In the genomic region with DNA sequence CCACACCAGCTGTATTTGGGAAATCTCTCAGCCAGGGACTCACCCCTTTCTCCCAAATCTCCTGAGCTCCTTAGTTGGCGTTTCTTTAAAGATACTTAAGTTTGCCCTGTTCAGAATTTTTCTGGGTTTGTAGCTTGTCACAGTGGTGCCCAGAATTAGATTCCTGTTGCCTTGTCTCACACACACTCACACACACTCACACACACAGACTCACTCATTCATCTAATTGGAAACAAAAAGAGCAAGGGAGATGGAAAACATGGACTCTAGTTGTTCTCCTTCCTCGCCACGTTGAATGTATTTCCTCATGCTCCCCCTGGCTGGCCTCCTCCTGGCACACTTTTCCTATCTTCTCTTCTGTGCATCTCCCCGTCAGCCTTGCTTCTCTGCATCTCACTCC, we compare ENCODE assay signal across 17 cellular contexts.
A peak's percentile ranks its signal among the peaks of the same experiment; 100 is the strongest.
DNase-seq lines count a peak whose midpoint lies in the region; ATAC-seq and TF ChIP-seq lines count a peak whose summit lies in the region.
"Had no signal": no experiment of that assay in that cellular context is flagged by ENCODE, and none has a peak within 500 bp of the region (broad histone marks: within the 10 kb centered on the region; RNA-seq: fewer than 3 reads in every experiment).

No MANE protein-coding gene starts in this region.

- H3K9me3 Mint-ChIP-seq in neural progenitor cell (no peaks in the 10 kb centered on the region), GM23338 (no peaks in the 10 kb centered on the region)
- H3K9me3 Mint-ChIP-seq: CD8-positive, alpha-beta T cell had no signal

- H3K14ac ChIP-seq in IMR-90 (replicated peaks; ENCODE audit: low read depth, low read length): 0 out of 2 replicates have a peak overlapping the region, but pooled peaks have one; percentile 70

- H3K79me1 ChIP-seq in IMR-90 (ENCODE audit: low read depth in 1 of 2, low read length in 2 of 2): peaks cover 7 to 30% of the 10 kb centered on the region in 2 experiments; a peak in 3 of 4 replicates

- H3K56ac ChIP-seq in IMR-90 (ENCODE audit: extremely low read depth, insufficient read depth, low read length): no peak overlapping the region

- no peaks in the 10 kb centered on the region for H3K9me2 ChIP-seq in GM23338 (ENCODE audit: insufficient read depth)

- H3K9me3 ChIP-seq in IMR-90 (ENCODE audit: control insufficient read depth, insufficient read depth, low read length) (no peaks in the 10 kb centered on the region), iPS-20b (ENCODE audit: insufficient read depth, low read depth, low read length) (no peaks in the 10 kb centered on the region), neural progenitor cell (ENCODE audit: low read depth) (no peaks in the 10 kb centered on the region)
- H3K9me3 ChIP-seq: BLaER1, Caco-2 had no signal

- intact Hi-C loops in IMR-90 (cut with micrococcal nuclease): no loop called here

- peak overlapping the region; percentile 64; the same call in 1 of the 2 replicates for H2BK20ac ChIP-seq in IMR-90 (ENCODE audit: low read depth, low read length)

- dilution Hi-C loops in IMR-90 (cut with HindIII; ENCODE audit: low sequenced_read_pairs, unreplicated experiment): no loop called here

- H3K9ac ChIP-seq in IMR-90 (ENCODE audit: low read depth, low read length) (no peak overlapping the region), iPS-20b (ENCODE audit: low read depth, low read length) (peak overlapping the region; percentile 23; the same call in 1 of the 2 replicates), neural progenitor cell (no peak overlapping the region)
- H3K9ac ChIP-seq: BLaER1 had no signal

- peak overlapping the region; percentile 38; the same call in 1 of the 2 replicates for H3K23ac ChIP-seq in IMR-90 (ENCODE audit: low read depth, low read length)

- no peak overlapping the region for H3K4me3 ChIP-seq in IMR-90 (ENCODE audit: insufficient read depth, low read depth, low read length)
- no peak overlapping the region; the same call in 1 of the 2 replicates for H3K4me3 ChIP-seq in iPS-20b (ENCODE audit: low read length)
- H3K4me3 ChIP-seq in neural progenitor cell: no peak overlapping the region
- no peak overlapping the region for H3K4me3 ChIP-seq in GM23338
- H3K4me3 ChIP-seq: BLaER1 had no signal

- ATAC-seq in IMR-90 (ENCODE audit: low read depth): no peak
- ATAC-seq in GM23338: no peak
- ATAC-seq: CD8-positive, alpha-beta T cell; HCT116 had no signal

- peaks cover 11% of the 10 kb centered on the region for H3K4me1 ChIP-seq in IMR-90 (ENCODE audit: control insufficient read depth, insufficient read depth, low read length)
- peaks cover 46% of the 10 kb centered on the region; the same call in 1 of the 2 replicates for H3K4me1 ChIP-seq in iPS-20b (ENCODE audit: insufficient read depth, low read length)
- H3K4me1 ChIP-seq in neural progenitor cell: peaks cover 7% of the 10 kb centered on the region
- peaks cover 47% of the 10 kb centered on the region for H3K4me1 ChIP-seq in GM23338 (ENCODE audit: insufficient read depth)
- H3K4me1 ChIP-seq: Caco-2 had no signal

- H3K27me3 ChIP-seq in IMR-90 (ENCODE audit: control insufficient read depth, insufficient read depth, low read length) (no peaks in the 10 kb centered on the region), iPS-20b (ENCODE audit: insufficient read depth, low read length) (no peaks in the 10 kb centered on the region), neural progenitor cell (no peaks in the 10 kb centered on the region), GM23338 (ENCODE audit: insufficient read depth) (no peaks in the 10 kb centered on the region)
- H3K27me3 ChIP-seq: BLaER1 had no signal

- no peak overlapping the region for H3K4me2 ChIP-seq in IMR-90 (ENCODE audit: low read depth, low read length)
- no peak overlapping the region for H3K4me2 ChIP-seq in neural progenitor cell
- no peak overlapping the region for H3K4me2 ChIP-seq in GM23338
- H3K4me2 ChIP-seq: BLaER1 had no signal

- H2AK5ac ChIP-seq in IMR-90 (ENCODE audit: low read depth, low read length): peak overlapping the region; percentile 72

- 83% methylated on average over 1 of the region's 4 CpGs; no CpG with 5 or more reads in 1 of the 2 experiments for WGBS in IMR-90 (ENCODE audit: extremely low coverage in 2 of 2, insufficient read length in 1 of 2), 2 experiments

- H4K8ac ChIP-seq in IMR-90 (ENCODE audit: low read depth in 2 of 2, low read length in 2 of 2): peak overlapping the region; percentile 36 to 53; a peak in 3 of 4 replicates

- no peak for TF ChIP-seq CTCF in IMR-90 (conservative IDR thresholded peaks at IDR 0.05; ENCODE audit: low read depth, low read length)
- TF ChIP-seq CTCF in neural progenitor cell (IDR thresholded peaks at IDR 0.05): no peak
- no peak for TF ChIP-seq CTCF in GM23338 (conservative IDR thresholded peaks at IDR 0.05; ENCODE audit: low read depth in 2 of 2)

- BruUV-seq in IMR-90 (replicated peaks; lab: Mats Ljungman, UMichigan): no TSS peak

- H3K36me3 ChIP-seq in IMR-90 (ENCODE audit: control insufficient read depth, insufficient read depth, low read length) (no peaks in the 10 kb centered on the region), iPS-20b (ENCODE audit: insufficient read depth, low read depth, low read length) (no peaks in the 10 kb centered on the region), neural progenitor cell (no peaks in the 10 kb centered on the region), GM23338 (ENCODE audit: insufficient read depth) (no peaks in the 10 kb centered on the region)
- H3K36me3 ChIP-seq: BLaER1 had no signal

- TF ChIP-seq RAD21 in IMR-90 (IDR thresholded peaks at IDR 0.05; ENCODE audit: low read length): no peak

- POLR2A ChIA-PET in IMR-90 (lab: Charles Lee; ENCODE audit: unreplicated experiment): no interaction called here

- H3K4me1 Mint-ChIP-seq in neural progenitor cell (peaks cover 16% of the 10 kb centered on the region), GM23338 (peaks cover 34% of the 10 kb centered on the region)
- H3K4me1 Mint-ChIP-seq: B cell; CD4-positive, CD25-positive, alpha-beta regulatory T cell had no signal

- CTCF ChIA-PET in IMR-90 (lab: Yijun Ruan, JAX): interaction anchor here (0.9 kb wide), 1 partner anchor 253 kb away, joined by 3 read pairs; no protein-coding TSS in a partner anchor

- no peak overlapping the region for H2AK9ac ChIP-seq in IMR-90 (replicated peaks; ENCODE audit: low read depth, low read length, poor library complexity)

- peak overlapping the region; percentile 47; the same call in 1 of the 3 replicates for H2BK15ac ChIP-seq in IMR-90 (ENCODE audit: low read depth, low read length)

- TF ChIP-seq POLR2A in IMR-90 (IDR thresholded peaks at IDR 0.05; ENCODE audit: low read depth, low read length): no peak

- H2BK5ac ChIP-seq in IMR-90 (ENCODE audit: low read depth, low read length, poor library complexity, severe bottlenecking): no peak overlapping the region

- peak overlapping the region; percentile 73 for H2BK120ac ChIP-seq in IMR-90 (ENCODE audit: low read depth, low read length)

- no peaks in the 10 kb centered on the region for H3K36me3 Mint-ChIP-seq in neural progenitor cell
- no peaks in the 10 kb centered on the region for H3K36me3 Mint-ChIP-seq in GM23338 (ENCODE audit: low read depth)
- H3K36me3 Mint-ChIP-seq: CD4-positive, CD25-positive, alpha-beta regulatory T cell; CD8-positive, alpha-beta T cell had no signal

- in situ Hi-C loops in IMR-90 (cut with MboI; ENCODE audit: low sequenced_read_pairs): no loop called here

- H4K20me1 ChIP-seq in IMR-90 (ENCODE audit: insufficient read depth, low read length): no peaks in the 10 kb centered on the region
- no peaks in the 10 kb centered on the region for H4K20me1 ChIP-seq in neural progenitor cell (ENCODE audit: low read depth)
- H4K20me1 ChIP-seq in GM23338 (replicated peaks; ENCODE audit: insufficient read depth): no peaks in the 10 kb centered on the region
- H4K20me1 ChIP-seq: BLaER1 had no signal

- H3K4me3 Mint-ChIP-seq in neural progenitor cell: no peak overlapping the region
- no peak overlapping the region for H3K4me3 Mint-ChIP-seq in GM23338
- H3K4me3 Mint-ChIP-seq: B cell; CD4-positive, CD25-positive, alpha-beta regulatory T cell; CD8-positive, alpha-beta T cell had no signal

- peak overlapping the region; percentile 45 for H3K4ac ChIP-seq in IMR-90 (ENCODE audit: low read depth, low read length)

- H3K79me2 ChIP-seq in neural progenitor cell (ENCODE audit: low read depth) (no peaks in the 10 kb centered on the region), GM23338 (replicated peaks; ENCODE audit: insufficient read depth) (no peaks in the 10 kb centered on the region)

- H3K27ac ChIP-seq in IMR-90 (ENCODE audit: insufficient read depth, low read length) (no peak overlapping the region), iPS-20b (ENCODE audit: low read length) (peak overlapping the region; percentile 14), neural progenitor cell (no peak overlapping the region), GM23338 (ENCODE audit: low read depth) (no peak overlapping the region)
- H3K27ac ChIP-seq: BLaER1, C4-2B had no signal

- DNase-seq in IMR-90: peak; percentile 16
- peak; percentile 26 for DNase-seq in fibroblast of gingiva (ENCODE audit: low read depth)
- DNase-seq in pons (ENCODE audit: low spot score): peak; percentile 25
- no peak for DNase-seq in neural progenitor cell (ENCODE audit: low spot score)
- DNase-seq in kidney glomerular epithelial cell (lab: John Stamatoyannopoulos, UW): no peak
- DNase-seq in activated CD8-positive, alpha-beta memory T cell treated with anti-CD3 and anti-CD28 coated beads, Interleukin-2, amount 50 U/mL, for 4 hours: no peak
- DNase-seq in GM23338 (ENCODE audit: low spot score): no peak
- DNase-seq: Caco-2; CD4-positive, CD25-positive, alpha-beta regulatory T cell; CD8-positive, alpha-beta T cell; DND-41; GOT3 had no signal

- H3K27me3 Mint-ChIP-seq in neural progenitor cell (ENCODE audit: insufficient read depth, low read depth) (peaks cover 7% of the 10 kb centered on the region), GM23338 (ENCODE audit: insufficient read depth, low read depth, poor library complexity) (peaks cover 3% of the 10 kb centered on the region)
- H3K27me3 Mint-ChIP-seq: B cell; CD4-positive, CD25-positive, alpha-beta regulatory T cell had no signal

- no peak overlapping the region for H4K5ac ChIP-seq in IMR-90 (ENCODE audit: low read depth, low read length)

- H3F3A ChIP-seq in neural progenitor cell (ENCODE audit: low read depth) (peaks cover 16% of the 10 kb centered on the region), GM23338 (replicated peaks; ENCODE audit: low read depth) (peaks cover 8% of the 10 kb centered on the region; the same call in 1 of the 2 replicates)

- peak overlapping the region; percentile 7; the same call in 1 of the 2 replicates for H3K18ac ChIP-seq in IMR-90 (ENCODE audit: low read depth, low read length)

- no peak overlapping the region for H3K27ac Mint-ChIP-seq in neural progenitor cell
- H3K27ac Mint-ChIP-seq in GM23338: no peak overlapping the region
- H3K27ac Mint-ChIP-seq: B cell; CD4-positive, CD25-positive, alpha-beta regulatory T cell; CD8-positive, alpha-beta T cell had no signal

- H2AFZ ChIP-seq in IMR-90 (replicated peaks; ENCODE audit: low read length, poor library complexity): no peak overlapping the region
- H2AFZ ChIP-seq in neural progenitor cell (replicated peaks): no peak overlapping the region
- H2AFZ ChIP-seq in GM23338: no peak overlapping the region

- H4K91ac ChIP-seq in IMR-90 (ENCODE audit: insufficient read depth, low read depth, low read length): peak overlapping the region; percentile 67

- peaks cover 12% of the 10 kb centered on the region for H3K9me1 ChIP-seq in IMR-90 (ENCODE audit: insufficient read depth, low read length)

Comparison
In these comparisons a context has a peak if more than half of its experiments do, and no peak if none do; other contexts are left out.
1. DNase-seq: peak in IMR-90 (single experiment), fibroblast of gingiva (single experiment) and pons (single experiment); none in neural progenitor cell (single experiment), kidney glomerular epithelial cell (single experiment), activated CD8-positive, alpha-beta memory T cell treated with anti-CD3 and anti-CD28 coated beads, Interleukin-2, amount 50 U/mL, for 4 hours (single experiment) and GM23338 (single experiment).